ENCODE assay signal across 29 cellular contexts in genomic region chr6:136528477-136528876, GRCh38. TPM values are rescaled to one million over a fixed set of nuclear protein-coding genes. Genes with fewer than 3 reads are reported as not detected.
"Had no signal": no experiment of that assay in that cellular context is flagged by ENCODE, and none has a peak within 500 bp of the region (broad histone marks: within the 10 kb centered on the region; RNA-seq: fewer than 3 reads in every experiment).

No MANE protein-coding gene starts in this region.

- DNase-seq: activated CD4-positive, alpha-beta memory T cell treated with anti-CD3 and anti-CD28 coated beads, Interleukin-2, amount 10 ng/mL, durations not matched to agents 7 days and 5 days; activated CD4-positive, alpha-beta T cell treated with anti-CD3 and anti-CD28 coated beads for 1 hour; activated CD4-positive, alpha-beta T cell treated with anti-CD3 and anti-CD28 coated beads, Interleukin-2, amount 10 ng/mL, durations not matched to agents 7 days and 5 days; activated naive CD4-positive, alpha-beta T cell; activated T-cell treated with anti-CD3 and anti-CD28 coated beads, Interleukin-2, amount 50 U/mL, for 72 hours; foreskin melanocyte; left cardiac atrium; mammary epithelial cell; natural killer cell; occipital lobe; stimulated activated CD4-positive, alpha-beta T cell treated with anti-CD3 and anti-CD28 coated beads, Interleukin-1b, Interleukin-23, amount 100 ng/mL, for 48 hours; stimulated activated CD4-positive, alpha-beta T cell treated with anti-CD3 and anti-CD28 coated beads, Interleukin-4, amount 100 ng/mL, for 4 hours; stimulated activated CD8-positive, alpha-beta memory T cell treated with anti-CD3 and anti-CD28 coated beads, Interleukin-4, amount 100 ng/mL, for 48 hours; stimulated activated naive CD8-positive, alpha-beta T cell treated with anti-CD3 and anti-CD28 coated beads, Interleukin-15, amount 100 ng/mL, for 72 hours; T-helper 17 cell; T1000 had no signal

- H3K27ac Mint-ChIP-seq: activated CD4-positive, alpha-beta memory T cell treated with anti-CD3 and anti-CD28 coated beads, Interleukin-2, amount 10 ng/mL, durations not matched to agents 7 days and 5 days; activated CD4-positive, alpha-beta T cell treated with anti-CD3 and anti-CD28 coated beads, Interleukin-2, amount 10 ng/mL, durations not matched to agents 7 days and 5 days; activated naive CD8-positive, alpha-beta T cell; activated T-cell treated with anti-CD3 and anti-CD28 coated beads, Interleukin-2, amount 50 U/mL, for 72 hours; mesothelial cell of epicardium; natural killer cell; neural progenitor cell; stimulated activated memory B cell treated with anti-CD40 and anti-IgM and Interleukin-4, amounts not matched to agents 10 μg/mL and 1 μg/mL and 100 μg/mL, for 72 hours; stimulated activated naive CD8-positive, alpha-beta T cell treated with anti-CD3 and anti-CD28 coated beads, Interleukin-15, amount 100 ng/mL, for 72 hours; T-helper 17 cell had no signal

- H3K36me3 ChIP-seq: ascending aorta, cardiac muscle cell, esophagus muscularis mucosa, neural progenitor cell, right atrium auricular region, suprapubic skin, tibial nerve had no signal

- ATAC-seq: activated T-cell treated with anti-CD3 and anti-CD28 coated beads, Interleukin-2, amount 50 U/mL, for 72 hours; left cardiac atrium; natural killer cell; stimulated activated memory B cell treated with anti-CD40 and anti-IgM and Interleukin-4, amounts not matched to agents 10 μg/mL and 1 μg/mL and 100 μg/mL, for 72 hours; stimulated activated naive CD8-positive, alpha-beta T cell treated with anti-CD3 and anti-CD28 coated beads, Interleukin-15, amount 100 ng/mL, for 72 hours; T-helper 17 cell had no signal

- H3K4me3 ChIP-seq: ascending aorta, cardiac muscle cell, esophagus muscularis mucosa, neural progenitor cell, right atrium auricular region, smooth muscle cell, suprapubic skin, tibial nerve had no signal

- H3K4me1 ChIP-seq: ascending aorta had no signal

- H3K36me3 Mint-ChIP-seq: activated naive CD8-positive, alpha-beta T cell; brain; mesothelial cell of epicardium; natural killer cell; neural progenitor cell; stimulated activated memory B cell treated with anti-CD40 and anti-IgM and Interleukin-4, amounts not matched to agents 10 μg/mL and 1 μg/mL and 100 μg/mL, for 72 hours had no signal

- H3K27me3 ChIP-seq: ascending aorta, cardiac muscle cell, esophagus muscularis mucosa, neural progenitor cell, right atrium auricular region, suprapubic skin, tibial nerve had no signal

- H3K9me3 Mint-ChIP-seq: activated CD4-positive, alpha-beta memory T cell treated with anti-CD3 and anti-CD28 coated beads, Interleukin-2, amount 10 ng/mL, durations not matched to agents 7 days and 5 days; activated CD4-positive, alpha-beta T cell treated with anti-CD3 and anti-CD28 coated beads, Interleukin-2, amount 10 ng/mL, durations not matched to agents 7 days and 5 days; activated T-cell treated with anti-CD3 and anti-CD28 coated beads, Interleukin-2, amount 50 U/mL, for 72 hours; mesothelial cell of epicardium; natural killer cell; neural progenitor cell; stimulated activated memory B cell treated with anti-CD40 and anti-IgM and Interleukin-4, amounts not matched to agents 10 μg/mL and 1 μg/mL and 100 μg/mL, for 72 hours; stimulated activated naive CD8-positive, alpha-beta T cell treated with anti-CD3 and anti-CD28 coated beads, Interleukin-15, amount 100 ng/mL, for 72 hours had no signal

- H3K9me3 ChIP-seq: ascending aorta, esophagus muscularis mucosa, right atrium auricular region, suprapubic skin, tibial nerve had no signal

- H3K27ac ChIP-seq: ascending aorta, cardiac muscle cell, esophagus muscularis mucosa, neural progenitor cell, parathyroid adenoma, right atrium auricular region, suprapubic skin, tibial nerve had no signal

RNA-seq across cellular contexts. Expression of gene MAP7, which starts 21.7 kb away (rescaled TPM):
- total RNA-seq: ascending aorta had no signal
